In the genomic region with DNA sequence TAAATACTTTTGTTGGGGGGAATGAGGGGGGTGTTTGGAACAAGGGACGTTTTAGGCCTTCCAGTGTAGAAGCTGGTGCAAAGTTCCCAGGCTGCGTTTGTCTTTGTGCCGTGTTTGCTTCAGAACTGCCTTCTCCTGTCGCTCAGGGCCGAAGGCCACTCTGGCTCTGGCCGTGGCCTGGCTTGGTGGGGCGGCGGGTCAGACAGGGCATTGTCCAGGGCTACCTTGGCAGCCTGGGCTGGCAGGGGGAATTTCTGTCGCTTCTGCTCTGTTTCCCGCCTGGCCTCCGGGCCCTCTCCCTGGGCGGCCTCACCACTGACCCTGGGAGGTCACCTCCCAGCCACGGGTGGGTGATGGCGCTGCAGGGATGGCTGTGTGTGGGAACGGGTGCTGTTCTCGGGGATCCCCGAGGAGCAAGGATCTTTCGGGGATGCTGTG, we compare ENCODE assay signal across 17 cellular contexts.
"Had no signal": no experiment of that assay in that cellular context is flagged by ENCODE, and none has a peak within 500 bp of the region (broad histone marks: within the 10 kb centered on the region; RNA-seq: fewer than 3 reads in every experiment).

No MANE protein-coding gene starts in this region.

- DNase-seq: activated CD4-positive, alpha-beta T cell treated with anti-CD3 and anti-CD28 coated beads, Interleukin-2, amount 50 U/mL, for 4 hours; activated CD4-positive, CD25-positive, alpha-beta regulatory T cell treated with anti-CD3 and anti-CD28 coated beads, Interleukin-2, amount 50 U/mL, for 72 hours; activated effector memory CD4-positive, alpha-beta T cell treated with Interleukin-2 at 50 U/mL for 16 hours; activated T-cell treated with anti-CD3 and anti-CD28 coated beads, Interleukin-2, amount 50 U/mL, for 1 hour; amniotic stem cell; brain microvascular endothelial cell; cerebellar nuclear complex; dermis blood vessel endothelial cell; erythroblast; immature natural killer cell; left cardiac atrium; naive thymus-derived CD8-positive, alpha-beta T cell; substantia nigra had no signal

- H3K27me3 Mint-ChIP-seq: activated naive CD4-positive, alpha-beta T cell treated with anti-CD3 and anti-CD28 coated beads, Interleukin-2, amount 50 U/mL, for 24 hours; naive thymus-derived CD8-positive, alpha-beta T cell had no signal

- H3K36me3 ChIP-seq: brain microvascular endothelial cell had no signal

- H3K4me3 Mint-ChIP-seq: activated naive CD4-positive, alpha-beta T cell treated with anti-CD3 and anti-CD28 coated beads, Interleukin-2, amount 50 U/mL, for 24 hours; immature natural killer cell; naive thymus-derived CD8-positive, alpha-beta T cell; stimulated activated effector memory CD8-positive, alpha-beta T cell treated with anti-CD3 and anti-CD28 coated beads, Interleukin-12 subunit alpha, Interleukin-12 subunit beta, amount 100 ng/mL, for 72 hours had no signal

- H3K9me3 Mint-ChIP-seq: activated naive CD4-positive, alpha-beta T cell treated with anti-CD3 and anti-CD28 coated beads, Interleukin-2, amount 50 U/mL, for 24 hours; immature natural killer cell; stimulated activated effector memory CD8-positive, alpha-beta T cell treated with anti-CD3 and anti-CD28 coated beads, Interleukin-12 subunit alpha, Interleukin-12 subunit beta, amount 100 ng/mL, for 72 hours had no signal

- H3K27ac ChIP-seq: brain microvascular endothelial cell had no signal

- H3K4me3 ChIP-seq: mucosa of descending colon, skin epidermis had no signal

- H3K27me3 ChIP-seq: brain microvascular endothelial cell had no signal

- H3K27ac Mint-ChIP-seq: activated naive CD4-positive, alpha-beta T cell treated with anti-CD3 and anti-CD28 coated beads, Interleukin-2, amount 50 U/mL, for 24 hours; immature natural killer cell; naive thymus-derived CD8-positive, alpha-beta T cell; stimulated activated effector memory CD8-positive, alpha-beta T cell treated with anti-CD3 and anti-CD28 coated beads, Interleukin-12 subunit alpha, Interleukin-12 subunit beta, amount 100 ng/mL, for 72 hours had no signal

- H3K9me3 ChIP-seq: mucosa of descending colon had no signal

- H3K4me1 Mint-ChIP-seq: activated naive CD4-positive, alpha-beta T cell treated with anti-CD3 and anti-CD28 coated beads, Interleukin-2, amount 50 U/mL, for 24 hours; immature natural killer cell; stimulated activated effector memory CD8-positive, alpha-beta T cell treated with anti-CD3 and anti-CD28 coated beads, Interleukin-12 subunit alpha, Interleukin-12 subunit beta, amount 100 ng/mL, for 72 hours had no signal

- H3K36me3 Mint-ChIP-seq: activated naive CD4-positive, alpha-beta T cell treated with anti-CD3 and anti-CD28 coated beads, Interleukin-2, amount 50 U/mL, for 24 hours; immature natural killer cell; naive thymus-derived CD8-positive, alpha-beta T cell; stimulated activated effector memory CD8-positive, alpha-beta T cell treated with anti-CD3 and anti-CD28 coated beads, Interleukin-12 subunit alpha, Interleukin-12 subunit beta, amount 100 ng/mL, for 72 hours had no signal

- ATAC-seq: left cardiac atrium; mucosa of descending colon; naive thymus-derived CD8-positive, alpha-beta T cell; stimulated activated effector memory CD8-positive, alpha-beta T cell treated with anti-CD3 and anti-CD28 coated beads, Interleukin-12 subunit alpha, Interleukin-12 subunit beta, amount 100 ng/mL, for 72 hours had no signal
